Comparison of ENCODE assay signal across 30 cellular contexts in the genomic region with DNA sequence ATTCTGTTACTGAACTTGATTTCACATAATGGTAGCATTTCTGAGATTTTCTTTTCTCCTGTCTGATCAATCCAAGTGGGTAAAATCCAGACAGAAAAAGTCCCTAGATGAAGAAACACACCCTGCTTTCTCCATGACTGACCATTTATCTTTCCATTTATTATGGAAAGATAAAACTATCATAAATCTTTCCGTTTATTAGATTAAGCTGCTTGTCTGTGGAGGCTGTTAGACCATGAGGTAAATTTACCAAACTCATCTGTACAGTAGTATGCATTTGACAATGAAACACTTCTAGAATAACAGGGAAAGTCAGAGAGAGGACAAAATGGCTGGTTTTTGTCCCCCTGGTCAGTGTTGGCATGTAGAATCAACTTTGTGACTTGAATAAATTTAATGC.
"Had no signal": no experiment of that assay in that cellular context is flagged by ENCODE, and none has a peak within 500 bp of the region (broad histone marks: within the 10 kb centered on the region; RNA-seq: fewer than 3 reads in every experiment).

No MANE protein-coding gene starts in this region.

- H2AFZ ChIP-seq: parathyroid adenoma had no signal

- H3K9me3 ChIP-seq: ovary, right lobe of liver, sigmoid colon, stomach, suprapubic skin, testis, tibial artery, transverse colon, upper lobe of right lung, uterus had no signal

- H3K4me3 ChIP-seq: ovary, psoas muscle, right lobe of liver, sigmoid colon, stomach, suprapubic skin, tibial artery, transverse colon, upper lobe of right lung, uterus had no signal

- H3K9ac ChIP-seq: parathyroid adenoma had no signal

- H3K4me1 ChIP-seq: parathyroid adenoma, psoas muscle, right lobe of liver, stomach, suprapubic skin, testis, tibial artery, transverse colon, upper lobe of right lung, uterus had no signal

- H3K4me1 Mint-ChIP-seq: naive thymus-derived CD4-positive, alpha-beta T cell; natural killer cell; nephron progenitor cell; neural crest cell; stimulated activated effector memory CD8-positive, alpha-beta T cell treated with anti-CD3 and anti-CD28 coated beads, Interleukin-12 subunit alpha, Interleukin-12 subunit beta, amount 100 ng/mL, for 72 hours; stimulated activated naive B cell treated with anti-CD40 and anti-IgM and Interleukin-4, amounts not matched to agents 10 μg/mL and 1 μg/mL and 100 μg/mL, for 72 hours had no signal

- H3K9me3 Mint-ChIP-seq: neural crest cell; stimulated activated naive CD8-positive, alpha-beta T cell treated with anti-CD3 and anti-CD28 coated beads, Interleukin-15, Interleukin-2, amounts not matched to agents 100 ng/mL and 50 ng/mL, for 24 hours; type B pancreatic cell had no signal

- H3K27me3 ChIP-seq: ovary, right lobe of liver, sigmoid colon, stomach, suprapubic skin, testis, tibial artery, transverse colon, upper lobe of right lung, uterus had no signal

- H3K36me3 ChIP-seq: ovary, right lobe of liver, sigmoid colon, stomach, suprapubic skin, tibial artery, transverse colon, upper lobe of right lung, uterus had no signal

- H3K4me3 Mint-ChIP-seq: naive thymus-derived CD4-positive, alpha-beta T cell; natural killer cell; nephron progenitor cell; neural crest cell; stimulated activated effector memory CD8-positive, alpha-beta T cell treated with anti-CD3 and anti-CD28 coated beads, Interleukin-12 subunit alpha, Interleukin-12 subunit beta, amount 100 ng/mL, for 72 hours; stimulated activated naive B cell treated with anti-CD40 and anti-IgM and Interleukin-4, amounts not matched to agents 10 μg/mL and 1 μg/mL and 100 μg/mL, for 72 hours; stimulated activated naive CD8-positive, alpha-beta T cell treated with anti-CD3 and anti-CD28 coated beads, Interleukin-15, Interleukin-2, amounts not matched to agents 100 ng/mL and 50 ng/mL, for 24 hours; type B pancreatic cell had no signal

- ATAC-seq: naive thymus-derived CD4-positive, alpha-beta T cell; natural killer cell; psoas muscle; right cardiac atrium; right lobe of liver; stimulated activated effector memory CD8-positive, alpha-beta T cell treated with anti-CD3 and anti-CD28 coated beads, Interleukin-12 subunit alpha, Interleukin-12 subunit beta, amount 100 ng/mL, for 72 hours; stimulated activated naive B cell treated with anti-CD40 and anti-IgM and Interleukin-4, amounts not matched to agents 10 μg/mL and 1 μg/mL and 100 μg/mL, for 72 hours; upper lobe of right lung had no signal

- H3K27me3 Mint-ChIP-seq: naive thymus-derived CD4-positive, alpha-beta T cell; progenitor cell of endocrine pancreas; stimulated activated naive B cell treated with anti-CD40 and anti-IgM and Interleukin-4, amounts not matched to agents 10 μg/mL and 1 μg/mL and 100 μg/mL, for 72 hours; stimulated activated naive CD8-positive, alpha-beta T cell treated with anti-CD3 and anti-CD28 coated beads, Interleukin-15, Interleukin-2, amounts not matched to agents 100 ng/mL and 50 ng/mL, for 24 hours; type B pancreatic cell had no signal

- H3K27ac ChIP-seq: ovary, parathyroid adenoma, psoas muscle, right lobe of liver, sigmoid colon, stomach, suprapubic skin, testis, tibial artery, transverse colon, upper lobe of right lung, uterus had no signal

- H3K27ac Mint-ChIP-seq: naive thymus-derived CD4-positive, alpha-beta T cell; natural killer cell; nephron progenitor cell; progenitor cell of endocrine pancreas; stimulated activated effector memory CD8-positive, alpha-beta T cell treated with anti-CD3 and anti-CD28 coated beads, Interleukin-12 subunit alpha, Interleukin-12 subunit beta, amount 100 ng/mL, for 72 hours; stimulated activated naive B cell treated with anti-CD40 and anti-IgM and Interleukin-4, amounts not matched to agents 10 μg/mL and 1 μg/mL and 100 μg/mL, for 72 hours; stimulated activated naive CD8-positive, alpha-beta T cell treated with anti-CD3 and anti-CD28 coated beads, Interleukin-15, Interleukin-2, amounts not matched to agents 100 ng/mL and 50 ng/mL, for 24 hours; type B pancreatic cell had no signal

- DNase-seq: naive thymus-derived CD4-positive, alpha-beta T cell; natural killer cell; nephron progenitor cell; occipital lobe; ovary; posterior cingulate gyrus; psoas muscle; right cardiac atrium; right lobe of liver; sigmoid colon; small intestine; stimulated activated CD4-positive, alpha-beta T cell treated with anti-CD3 and anti-CD28 coated beads, Interleukin-15, amount 100 ng/mL, for 24 hours; stimulated activated CD4-positive, alpha-beta T cell treated with anti-CD3 and anti-CD28 coated beads, Interleukin-2, amount 100 ng/mL, for 24 hours; stimulated activated CD4-positive, alpha-beta T cell treated with anti-CD3 and anti-CD28 coated beads, Interleukin-2, amount 100 ng/mL, for 48 hours; stimulated activated CD4-positive, alpha-beta T cell treated with anti-CD3 and anti-CD28 coated beads, Interleukin-4, amount 100 ng/mL, for 24 hours; stimulated activated naive B cell treated with anti-CD40 and anti-IgM and Interleukin-4, amounts not matched to agents 10 μg/mL and 1 μg/mL and 100 μg/mL, for 72 hours; stimulated activated naive CD4-positive, alpha-beta T cell treated with Interleukin-2 at 50 U/mL for 16 hours; stomach; testis; tibial artery; transverse colon; upper lobe of right lung; uterus had no signal

- H3K36me3 Mint-ChIP-seq: naive thymus-derived CD4-positive, alpha-beta T cell; stimulated activated effector memory CD8-positive, alpha-beta T cell treated with anti-CD3 and anti-CD28 coated beads, Interleukin-12 subunit alpha, Interleukin-12 subunit beta, amount 100 ng/mL, for 72 hours; stimulated activated naive B cell treated with anti-CD40 and anti-IgM and Interleukin-4, amounts not matched to agents 10 μg/mL and 1 μg/mL and 100 μg/mL, for 72 hours; type B pancreatic cell had no signal

- H3K79me2 ChIP-seq: parathyroid adenoma had no signal
